1 cellular context compared by ENCODE assay signal in the genomic region with DNA sequence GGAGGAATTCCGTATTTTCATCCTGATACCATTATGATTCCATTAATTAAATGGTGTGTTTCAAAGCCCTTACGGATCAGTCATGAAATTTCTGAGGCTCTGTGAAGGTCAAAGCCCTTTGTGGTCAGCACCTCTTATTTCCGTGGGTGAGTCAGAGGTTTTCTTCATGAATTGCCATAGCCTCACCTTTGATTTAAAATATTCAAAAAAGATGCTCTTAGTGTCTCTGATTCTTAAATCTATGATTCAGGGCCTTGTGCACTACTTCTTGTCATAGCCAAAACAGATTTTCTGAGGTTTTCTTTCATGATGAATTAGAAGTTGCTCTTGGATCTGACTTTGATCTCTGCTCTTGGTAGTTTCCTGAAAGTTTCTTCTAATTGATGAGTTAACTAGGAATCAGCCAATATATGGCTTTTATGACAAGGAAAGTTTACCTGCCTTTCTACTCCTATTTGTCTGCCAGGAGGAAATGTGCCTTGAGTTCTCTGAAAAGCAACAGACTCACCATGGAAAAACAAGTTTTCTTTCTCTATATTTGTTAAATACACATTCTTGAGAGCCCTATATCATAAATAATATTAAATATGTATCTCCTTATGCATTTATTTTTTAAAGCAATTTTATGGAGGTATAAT.
TF ChIP-seq lines count a peak whose summit lies in the region.

No MANE protein-coding gene starts in this region.

TF ChIP-seq in WTC11, 78 proteins besides CTCF, POLR2A, EP300 and RAD21 (continued from another document):
- TF ChIP-seq, protein P1, sequence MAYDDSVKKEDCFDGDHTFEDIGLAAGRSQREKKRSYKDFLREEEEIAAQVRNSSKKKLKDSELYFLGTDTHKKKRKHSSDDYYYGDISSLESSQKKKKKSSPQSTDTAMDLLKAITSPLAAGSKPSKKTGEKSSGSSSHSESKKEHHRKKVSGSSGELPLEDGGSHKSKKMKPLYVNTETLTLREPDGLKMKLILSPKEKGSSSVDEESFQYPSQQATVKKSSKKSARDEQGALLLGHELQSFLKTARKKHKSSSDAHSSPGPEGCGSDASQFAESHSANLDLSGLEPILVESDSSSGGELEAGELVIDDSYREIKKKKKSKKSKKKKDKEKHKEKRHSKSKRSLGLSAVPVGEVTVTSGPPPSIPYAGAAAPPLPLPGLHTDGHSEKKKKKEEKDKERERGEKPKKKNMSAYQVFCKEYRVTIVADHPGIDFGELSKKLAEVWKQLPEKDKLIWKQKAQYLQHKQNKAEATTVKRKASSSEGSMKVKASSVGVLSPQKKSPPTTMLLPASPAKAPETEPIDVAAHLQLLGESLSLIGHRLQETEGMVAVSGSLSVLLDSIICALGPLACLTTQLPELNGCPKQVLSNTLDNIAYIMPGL (CRISPR knock-in tag; IDR thresholded peaks at IDR 0.05): no peak
- TF ChIP-seq, protein P2, sequence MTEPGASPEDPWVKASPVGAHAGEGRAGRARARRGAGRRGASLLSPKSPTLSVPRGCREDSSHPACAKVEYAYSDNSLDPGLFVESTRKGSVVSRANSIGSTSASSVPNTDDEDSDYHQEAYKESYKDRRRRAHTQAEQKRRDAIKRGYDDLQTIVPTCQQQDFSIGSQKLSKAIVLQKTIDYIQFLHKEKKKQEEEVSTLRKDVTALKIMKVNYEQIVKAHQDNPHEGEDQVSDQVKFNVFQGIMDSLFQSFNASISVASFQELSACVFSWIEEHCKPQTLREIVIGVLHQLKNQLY (CRISPR knock-in tag; IDR thresholded peaks at IDR 0.05): no peak
- TF ChIP-seq TP53 (CRISPR knock-in tag; IDR thresholded peaks at IDR 0.05): no peak
- no peak for TF ChIP-seq ZNF138 (CRISPR knock-in tag; conservative IDR thresholded peaks at IDR 0.05)
- no peak for TF ChIP-seq KAT7 (CRISPR knock-in tag; IDR thresholded peaks at IDR 0.05; ENCODE audit: borderline replicate concordance)
TF ChIP-seq in WTC11: peak in this region for 0.
